In genomic region chr7:55254596-55255500, GRCh38 we compare ENCODE assay signal across 1 cellular context.
TF ChIP-seq lines count a peak whose summit lies in the region.

No MANE protein-coding gene starts in this region.

TF ChIP-seq in SK-N-SH treated with all-trans-retinoic acid at 6 μM for 48 hours, 23 proteins besides CTCF, POLR2A, EP300 and RAD21 (continued from another document):
- TF ChIP-seq CREB5 (CRISPR knock-in tag; IDR thresholded peaks at IDR 0.05; ENCODE audit: low read depth) (no peak), OSR1 (CRISPR knock-in tag; IDR thresholded peaks at IDR 0.05) (no peak)
